ENCODE assay signal across 8 cellular contexts in the genomic region with DNA sequence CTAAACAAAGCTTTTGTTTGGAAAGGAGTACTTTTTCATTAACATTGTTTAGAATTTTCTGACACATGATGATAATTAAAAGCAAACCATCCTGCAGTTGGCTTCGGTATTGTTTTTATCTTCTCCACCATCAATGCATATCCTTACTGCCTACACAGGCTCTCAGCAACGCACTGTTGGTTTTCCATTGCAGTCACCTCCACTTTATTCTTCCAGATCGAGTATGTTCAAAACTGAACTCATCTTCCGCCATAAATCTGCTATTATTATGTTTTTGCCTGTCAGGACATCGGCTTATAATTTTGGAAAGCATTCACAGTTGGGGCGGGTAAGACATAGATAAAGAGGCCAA. TPM values are rescaled to one million over a fixed set of nuclear protein-coding genes. Genes with fewer than 3 reads are reported as not detected.
A peak's percentile ranks its signal among the peaks of the same experiment; 100 is the strongest.
DNase-seq lines count a peak whose midpoint lies in the region; ATAC-seq and TF ChIP-seq lines count a peak whose summit lies in the region.

No MANE protein-coding gene starts in this region.

- H3K27ac ChIP-seq in MM.1S (ENCODE audit: low read length) (peak overlapping the region; percentile 12; the same call in 1 of the 2 replicates), coronary artery (peak overlapping the region; percentile 74 to 94)

- H3K27me3 Mint-ChIP-seq in Caco-2 (ENCODE audit: insufficient read depth, unreplicated experiment) (no peaks in the 10 kb centered on the region), neural crest cell (ENCODE audit: low read depth) (no peaks in the 10 kb centered on the region)

- H3K9me2 ChIP-seq in MM.1S (replicated peaks; ENCODE audit: insufficient read depth, low read length): no peaks in the 10 kb centered on the region

- no peaks in the 10 kb centered on the region for H3K9me3 Mint-ChIP-seq in Caco-2 (ENCODE audit: unreplicated experiment)
- H3K9me3 Mint-ChIP-seq in neural crest cell: peaks cover 8% of the 10 kb centered on the region

- ATAC-seq in GM18517 (IDR thresholded peaks at IDR 0.05; ENCODE audit: unreplicated experiment): no peak

- H3K27ac Mint-ChIP-seq in Caco-2 (ENCODE audit: unreplicated experiment) (peak overlapping the region; percentile 91), neural crest cell (ENCODE audit: unreplicated experiment) (peak overlapping the region; percentile 98)

- H3K9me3 ChIP-seq in Caco-2 (no peaks in the 10 kb centered on the region), MM.1S (replicated peaks; ENCODE audit: insufficient read depth, low read length) (no peaks in the 10 kb centered on the region)

- H3K4me3 Mint-ChIP-seq in Caco-2 (ENCODE audit: unreplicated experiment) (peak overlapping the region; percentile 90), neural crest cell (peak overlapping the region; percentile 87)

- peak overlapping the region; percentile 31; the same call in 1 of the 2 replicates for H3K9ac ChIP-seq in MM.1S (ENCODE audit: low read length)

- peak overlapping the region; percentile 98 for H2AFZ ChIP-seq in MM.1S (ENCODE audit: low read length)

- POLR2A ChIA-PET in Caco-2 (lab: Charles Lee): interaction anchor here (0.6 to 1.6 kb wide), 9 partner anchors 53 to 928 kb away, joined by 3 to 12 read pairs (median 5); partner anchors contain the start of genes CEP19, NCBP2, PAK2 and PIGX

- H4K20me1 ChIP-seq in MM.1S (ENCODE audit: insufficient read depth, low read length): 0 out of 2 replicates have a peak, but pooled peaks cover 12% of the 10 kb centered on the region

- intact Hi-C loops in Caco-2 (cut with micrococcal nuclease; ENCODE audit: unreplicated experiment): loop anchor here (5.0 kb wide), 1 partner anchor 75 kb away; the partner anchor contains the start of gene NCBP2

- DNase-seq in Caco-2 (no peak), MM.1S (no peak), coronary artery (ENCODE audit: low spot score) (no peak), neural crest cell (ENCODE audit: low read depth, low spot score) (no peak), inferior parietal cortex (ENCODE audit: extremely low spot score) (no peak), GOT3 (lab: John Stamatoyannopoulos, UW) (no peak)
- no peak for DNase-seq in activated CD4-positive, alpha-beta T cell treated with anti-CD3 and anti-CD28 coated beads for 4 hours

- peak overlapping the region; percentile 78 for H3K4me2 ChIP-seq in MM.1S (ENCODE audit: low read depth, low read length)

- BruUV-seq in Caco-2 (replicated peaks; lab: Mats Ljungman, UMichigan): TSS peak; percentile 91

- H3K4me1 ChIP-seq in Caco-2 (no peaks in the 10 kb centered on the region), MM.1S (ENCODE audit: low read length) (peaks cover 10% of the 10 kb centered on the region)

- H3K79me2 ChIP-seq in MM.1S (ENCODE audit: low read length): peaks cover 44% of the 10 kb centered on the region

- CTCF ChIA-PET in Caco-2 (lab: Charles Lee): interaction anchor here (0.5 to 1.9 kb wide), 4 partner anchors 75 to 156 kb away, joined by 4 to 8 read pairs (median 7); partner anchors contain the start of gene NCBP2

- TF ChIP-seq CTCF in Caco-2 (IDR thresholded peaks at IDR 0.05; ENCODE audit: insufficient read depth in 1 of 2, low read depth in 1 of 2, low read length in 1 of 2, severe bottlenecking in 1 of 2, unreplicated experiment in 1 of 2) (no peak), MM.1S (IDR thresholded peaks at IDR 0.05; ENCODE audit: low read length) (no peak), coronary artery (IDR thresholded peaks at IDR 0.05) (no peak), neural crest cell (conservative IDR thresholded peaks at IDR 0.05) (no peak)

- H3K27me3 ChIP-seq in Caco-2 (replicated peaks; ENCODE audit: control insufficient read depth, insufficient read depth, low read length) (no peaks in the 10 kb centered on the region), MM.1S (replicated peaks; ENCODE audit: insufficient read depth, low read length) (no peaks in the 10 kb centered on the region)

- H3K4me1 Mint-ChIP-seq in Caco-2 (ENCODE audit: low read depth, unreplicated experiment) (no peaks in the 10 kb centered on the region), neural crest cell (peaks cover 22% of the 10 kb centered on the region)

- H3K36me3 ChIP-seq in Caco-2 (ENCODE audit: control insufficient read depth, insufficient read depth, low read length) (no peaks in the 10 kb centered on the region; the same call in 1 of the 2 replicates), MM.1S (replicated peaks; ENCODE audit: insufficient read depth, low read length) (no peaks in the 10 kb centered on the region)

- H3F3A ChIP-seq in MM.1S (ENCODE audit: insufficient read depth, low read length): peaks cover 11% of the 10 kb centered on the region

- peak overlapping the region; percentile 99 for H3K4me3 ChIP-seq in Caco-2 (ENCODE audit: low read depth, low read length)
- H3K4me3 ChIP-seq in MM.1S (ENCODE audit: low read length): peak overlapping the region; percentile 61
- H3K4me3 ChIP-seq in coronary artery: peak overlapping the region; percentile 90

- peaks cover 22% of the 10 kb centered on the region for H3K36me3 Mint-ChIP-seq in Caco-2 (ENCODE audit: insufficient read depth, unreplicated experiment)
- no peaks in the 10 kb centered on the region for H3K36me3 Mint-ChIP-seq in neural crest cell (ENCODE audit: low read depth)

RNA-seq across cellular contexts. Expression of gene SENP5, which starts 0.6 kb away (rescaled TPM):
- 33.6 and 36.8 TPM in 2 replicates for total RNA-seq in Caco-2 (2022)
- 41.3 and 44.4 TPM in 2 replicates for total RNA-seq in neural crest cell
